25 cellular contexts compared by ENCODE assay signal in the genomic region with DNA sequence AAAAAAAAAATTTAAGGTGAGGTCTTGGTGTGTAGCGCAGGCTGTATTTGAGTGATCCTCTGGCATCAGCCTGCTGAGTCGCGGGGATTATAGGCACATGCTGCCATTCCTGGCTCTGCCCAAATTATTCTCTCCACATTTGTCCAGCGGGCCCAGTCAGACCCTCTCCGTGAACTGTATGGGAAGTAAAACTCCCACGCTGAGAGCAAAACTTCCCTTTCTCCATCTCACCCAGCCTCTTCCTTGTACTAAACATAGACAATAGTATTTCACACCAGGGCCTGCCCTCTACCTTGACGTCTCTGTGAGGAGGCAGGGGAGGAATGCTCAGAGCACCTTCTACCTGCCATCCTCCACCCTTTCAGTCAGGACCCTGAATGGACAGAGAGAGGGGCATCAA. TPM values are rescaled to one million over a fixed set of nuclear protein-coding genes. Genes with fewer than 3 reads are reported as not detected.
"Had no signal": no experiment of that assay in that cellular context is flagged by ENCODE, and none has a peak within 500 bp of the region (broad histone marks: within the 10 kb centered on the region; RNA-seq: fewer than 3 reads in every experiment).

No MANE protein-coding gene starts in this region.

- ATAC-seq: activated naive CD4-positive, alpha-beta T cell treated with anti-CD3 and anti-CD28 coated beads, Interleukin-2, amount 50 U/mL, for 72 hours; activated T-cell treated with anti-CD3 and anti-CD28 coated beads, Interleukin-2, amount 50 U/mL, for 4 hours; body of pancreas; foreskin keratinocyte; naive thymus-derived CD4-positive, alpha-beta T cell had no signal

- H3K27ac ChIP-seq: foreskin keratinocyte, neutrophil, parathyroid adenoma, skin epidermis had no signal

- H3K27me3 ChIP-seq: body of pancreas, foreskin keratinocyte, neutrophil, transverse colon had no signal

- H3K9me3 ChIP-seq: body of pancreas, neutrophil, transverse colon had no signal

- H3K4me3 ChIP-seq: body of pancreas, skin epidermis, transverse colon had no signal

- DNase-seq: activated CD4-positive, alpha-beta memory T cell treated with anti-CD3 and anti-CD28 coated beads, Interleukin-2, amount 10 ng/mL, durations not matched to agents 7 days and 5 days; activated CD4-positive, alpha-beta T cell treated with anti-CD3 and anti-CD28 coated beads for 4 hours; activated effector memory CD4-positive, alpha-beta T cell treated with anti-CD3 and anti-CD28 coated beads, Interleukin-2, amount 50 U/mL, for 16 hours; activated T-cell treated with anti-CD3 and anti-CD28 coated beads, Interleukin-2, amount 50 U/mL, for 4 hours; body of pancreas; central memory CD4-positive, alpha-beta T cell; cortex of kidney; effector CD8-positive, alpha-beta T cell; foreskin keratinocyte; immature natural killer cell; naive thymus-derived CD4-positive, alpha-beta T cell; retina; stimulated activated CD4-positive, alpha-beta T cell treated with anti-CD3 and anti-CD28 coated beads, Interleukin-15, amount 100 ng/mL, for 24 hours; stimulated activated CD4-positive, alpha-beta T cell treated with anti-CD3 and anti-CD28 coated beads, Interleukin-4, amount 100 ng/mL, for 1 hour; stimulated activated naive CD4-positive, alpha-beta T cell; T1000; transverse colon had no signal

RNA-seq across cellular contexts. Expression of a gene that starts 45.9 kb away (rescaled TPM):
- total RNA-seq: endothelial cell of umbilical vein, foreskin keratinocyte had no signal
- polyA plus RNA-seq: foreskin keratinocyte had no signal

RNA-seq across cellular contexts. Expression of a gene that starts 48.0 kb away (rescaled TPM):
- total RNA-seq: activated CD4-positive, alpha-beta memory T cell treated with anti-CD3 and anti-CD28 coated beads, Interleukin-2, amount 10 ng/mL, durations not matched to agents 7 days and 5 days; activated naive CD4-positive, alpha-beta T cell treated with anti-CD3 and anti-CD28 coated beads, Interleukin-2, amount 50 U/mL, for 72 hours; activated T-cell treated with anti-CD3 and anti-CD28 coated beads, Interleukin-2, amount 50 U/mL, for 4 hours; body of pancreas; endothelial cell of umbilical vein; foreskin keratinocyte; lung microvascular endothelial cell; mononuclear cell; naive thymus-derived CD4-positive, alpha-beta T cell; subcutaneous adipose tissue; transverse colon had no signal
- polyA plus RNA-seq: endothelial cell of umbilical vein, foreskin keratinocyte, immature natural killer cell had no signal
